24 cellular contexts compared by ENCODE assay signal in the genomic region with DNA sequence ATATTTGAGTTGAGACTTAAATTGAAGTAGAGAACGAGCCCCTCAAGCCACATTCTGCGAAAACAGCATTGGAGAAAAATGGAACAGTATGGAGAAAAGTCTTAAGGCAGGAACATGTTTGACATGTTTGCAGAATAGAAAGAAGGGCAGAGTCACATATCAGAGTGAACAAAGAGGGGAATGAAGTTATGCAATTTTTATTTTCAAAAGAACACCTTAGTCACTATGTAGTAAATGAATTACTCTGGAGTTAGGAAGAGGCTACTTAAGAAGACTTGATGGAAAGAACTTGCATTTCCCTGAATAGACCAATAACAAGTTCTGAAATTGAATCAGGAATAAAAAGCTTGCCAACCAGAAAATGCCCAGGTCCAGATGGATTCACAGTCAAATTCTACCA.
"Had no signal": no experiment of that assay in that cellular context is flagged by ENCODE, and none has a peak within 500 bp of the region (broad histone marks: within the 10 kb centered on the region; RNA-seq: fewer than 3 reads in every experiment).

No MANE protein-coding gene starts in this region.

- H3K27ac ChIP-seq: coronary artery, dorsolateral prefrontal cortex, epithelial cell of prostate, esophagus muscularis mucosa, foreskin keratinocyte, gastroesophageal sphincter, heart right ventricle, lower lobe of right lung had no signal

- H3K9me3 ChIP-seq: esophagus muscularis mucosa, gastroesophageal sphincter, lower lobe of right lung, mucosa of descending colon had no signal

- H3K4me3 ChIP-seq: coronary artery, dorsolateral prefrontal cortex, esophagus muscularis mucosa, gastroesophageal sphincter, heart right ventricle, lower lobe of right lung, mucosa of descending colon had no signal

- FAIRE-seq: colon, endothelial cell of umbilical vein, frontal cortex, islet of Langerhans, keratinocyte had no signal

- H3K27me3 ChIP-seq: dorsolateral prefrontal cortex, esophagus muscularis mucosa, foreskin keratinocyte, gastroesophageal sphincter, heart right ventricle had no signal

- H3K36me3 ChIP-seq: esophagus muscularis mucosa, gastroesophageal sphincter, heart right ventricle, lower lobe of right lung had no signal

- ATAC-seq: foreskin keratinocyte, gastroesophageal sphincter, heart right ventricle, left colon, left lobe of liver, left ventricle myocardium superior, mucosa of descending colon had no signal

- DNase-seq: dermis blood vessel endothelial cell; dorsolateral prefrontal cortex; effector CD4-positive, alpha-beta T cell; effector memory CD4-positive, alpha-beta T cell; foreskin keratinocyte; glutamatergic neuron; head of caudate nucleus; heart right ventricle; hippocampal formation; left colon; left ventricle myocardium superior; lower lobe of right lung; mesenchymal stem cell; mucosa of descending colon had no signal

- H3K4me1 ChIP-seq: esophagus muscularis mucosa, foreskin keratinocyte, gastroesophageal sphincter, heart right ventricle, lower lobe of right lung had no signal
